1 cellular context compared by ENCODE assay signal in the genomic region with DNA sequence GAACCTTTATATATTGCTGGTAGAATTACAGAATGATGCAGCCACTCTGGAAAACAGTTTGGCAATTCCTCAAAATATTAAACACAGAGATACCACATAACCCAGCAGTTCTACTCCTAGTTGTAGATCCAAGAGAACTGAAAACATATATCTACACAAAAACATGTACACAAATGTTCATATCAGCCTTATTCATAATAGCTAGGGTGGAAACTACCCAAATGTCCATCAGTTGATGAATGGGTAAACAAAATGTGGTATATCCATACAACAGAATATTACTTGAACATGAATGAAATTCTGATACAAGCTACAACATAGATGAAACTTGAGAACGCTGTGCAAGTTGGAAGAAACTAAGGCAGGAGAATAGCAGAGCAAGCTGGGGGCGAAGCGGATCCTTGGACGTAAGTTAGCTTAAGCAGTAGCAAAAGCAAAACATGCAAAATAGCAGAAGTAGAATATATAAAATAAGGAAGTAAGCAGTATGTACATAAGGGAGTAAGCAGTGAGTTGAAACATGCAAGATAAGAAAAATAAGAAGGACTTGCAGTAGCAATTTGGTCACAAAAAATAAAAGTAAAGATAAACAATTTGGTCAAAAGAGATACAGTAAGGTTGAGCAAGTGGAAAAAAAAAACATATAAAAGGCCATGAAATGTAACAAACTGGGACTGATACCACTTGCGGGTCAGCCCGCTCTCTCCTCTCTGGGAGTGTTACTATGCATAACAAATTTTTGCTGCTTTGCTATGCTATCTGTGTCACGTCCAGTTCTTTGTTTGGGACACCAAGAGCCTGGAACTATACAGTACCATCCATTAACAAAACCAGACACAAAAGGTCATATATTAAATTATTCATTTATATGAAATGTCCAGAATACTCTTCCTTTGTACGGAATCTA.
TF ChIP-seq lines count a peak whose summit lies in the region.

No MANE protein-coding gene starts in this region.

TF ChIP-seq in GM12878, 131 proteins besides CTCF, POLR2A, EP300 and RAD21:
- TF ChIP-seq IKZF2 (IDR thresholded peaks at IDR 0.05) (no peak), EED (IDR thresholded peaks at IDR 0.05; ENCODE audit: low read depth) (no peak), ASH2L (IDR thresholded peaks at IDR 0.05; ENCODE audit: borderline replicate concordance, low read depth) (no peak), JUND (IDR thresholded peaks at IDR 0.05; ENCODE audit: low read depth, low read length) (no peak), SMAD1 (IDR thresholded peaks at IDR 0.05; ENCODE audit: low read depth, partially characterized antibody) (no peak), SPI1 (IDR thresholded peaks at IDR 0.05; ENCODE audit: borderline replicate concordance, insufficient read depth, low read depth, low read length) (0 out of 2 replicates have a peak, but pooled peaks have one; percentile 5), GABPA (IDR thresholded peaks at IDR 0.05; ENCODE audit: low read depth) (no peak), HDAC2 (IDR thresholded peaks at IDR 0.05) (no peak), MEF2A (IDR thresholded peaks at IDR 0.05; ENCODE audit: insufficient read depth, low read depth, low read length) (no peak), NBN (IDR thresholded peaks at IDR 0.05) (peak; percentile 27; the same call in 1 of the 2 replicates), KAT2A (conservative IDR thresholded peaks at IDR 0.05; ENCODE audit: control insufficient read depth, low read depth, low read length) (no peak), POU2F2 (IDR thresholded peaks at IDR 0.05; ENCODE audit: borderline replicate concordance, low read depth, low read length) (no peak), BHLHE40 (IDR thresholded peaks at IDR 0.05; ENCODE audit: borderline replicate concordance in 1 of 2, low read depth in 2 of 2, low read length in 1 of 2) (no peak), EGR1 (IDR thresholded peaks at IDR 0.05; ENCODE audit: borderline replicate concordance in 1 of 2, low read depth in 2 of 2, low read length in 2 of 2) (no peak), RCOR1 (conservative IDR thresholded peaks at IDR 0.05; ENCODE audit: low read depth, low read length) (no peak), ZNF24 (IDR thresholded peaks at IDR 0.05) (no peak), CBX3 (IDR thresholded peaks at IDR 0.05; ENCODE audit: borderline replicate concordance, low read depth) (no peak), ATF7 (IDR thresholded peaks at IDR 0.05; ENCODE audit: low read depth) (no peak), TAF1 (IDR thresholded peaks at IDR 0.05; ENCODE audit: borderline replicate concordance, low read depth, low read length) (no peak), ZSCAN29 (IDR thresholded peaks at IDR 0.05) (no peak), CHD1 (IDR thresholded peaks at IDR 0.05; ENCODE audit: low read depth, low read length) (no peak)
- TF ChIP-seq, protein P1, sequence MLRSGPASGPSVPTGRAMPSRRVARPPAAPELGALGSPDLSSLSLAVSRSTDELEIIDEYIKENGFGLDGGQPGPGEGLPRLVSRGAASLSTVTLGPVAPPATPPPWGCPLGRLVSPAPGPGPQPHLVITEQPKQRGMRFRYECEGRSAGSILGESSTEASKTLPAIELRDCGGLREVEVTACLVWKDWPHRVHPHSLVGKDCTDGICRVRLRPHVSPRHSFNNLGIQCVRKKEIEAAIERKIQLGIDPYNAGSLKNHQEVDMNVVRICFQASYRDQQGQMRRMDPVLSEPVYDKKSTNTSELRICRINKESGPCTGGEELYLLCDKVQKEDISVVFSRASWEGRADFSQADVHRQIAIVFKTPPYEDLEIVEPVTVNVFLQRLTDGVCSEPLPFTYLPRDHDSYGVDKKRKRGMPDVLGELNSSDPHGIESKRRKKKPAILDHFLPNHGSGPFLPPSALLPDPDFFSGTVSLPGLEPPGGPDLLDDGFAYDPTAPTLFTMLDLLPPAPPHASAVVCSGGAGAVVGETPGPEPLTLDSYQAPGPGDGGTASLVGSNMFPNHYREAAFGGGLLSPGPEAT (IDR thresholded peaks at IDR 0.05; ENCODE audit: low read depth): peak; percentile 25; the same call in 1 of the 2 replicates
